Comparison of ENCODE assay signal across 1 cellular context in the genomic region with DNA sequence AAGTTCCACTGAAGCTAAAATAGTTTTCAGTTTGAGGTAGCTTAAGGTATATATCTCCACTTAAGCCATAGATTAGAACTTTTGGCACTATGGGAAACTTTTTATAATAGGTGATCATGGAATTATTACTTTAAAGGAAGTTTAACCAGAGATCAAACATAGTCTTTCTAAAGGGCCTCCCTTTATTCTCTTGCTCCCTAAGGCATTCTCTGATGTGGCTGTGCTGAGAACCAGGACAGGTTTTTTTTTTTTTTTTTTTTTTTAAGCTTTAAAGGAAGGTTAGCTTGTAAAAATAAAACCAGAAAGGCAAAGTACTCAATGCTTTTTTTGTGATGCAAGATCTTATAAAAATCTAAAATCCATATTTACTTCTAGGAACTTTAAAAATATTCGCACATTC.
A peak's percentile ranks its signal among the peaks of the same experiment; 100 is the strongest.
TF ChIP-seq lines count a peak whose summit lies in the region.

No MANE protein-coding gene starts in this region.

TF ChIP-seq in K562, 482 proteins besides CTCF, POLR2A, EP300 and RAD21:
- TF ChIP-seq, protein P1, sequence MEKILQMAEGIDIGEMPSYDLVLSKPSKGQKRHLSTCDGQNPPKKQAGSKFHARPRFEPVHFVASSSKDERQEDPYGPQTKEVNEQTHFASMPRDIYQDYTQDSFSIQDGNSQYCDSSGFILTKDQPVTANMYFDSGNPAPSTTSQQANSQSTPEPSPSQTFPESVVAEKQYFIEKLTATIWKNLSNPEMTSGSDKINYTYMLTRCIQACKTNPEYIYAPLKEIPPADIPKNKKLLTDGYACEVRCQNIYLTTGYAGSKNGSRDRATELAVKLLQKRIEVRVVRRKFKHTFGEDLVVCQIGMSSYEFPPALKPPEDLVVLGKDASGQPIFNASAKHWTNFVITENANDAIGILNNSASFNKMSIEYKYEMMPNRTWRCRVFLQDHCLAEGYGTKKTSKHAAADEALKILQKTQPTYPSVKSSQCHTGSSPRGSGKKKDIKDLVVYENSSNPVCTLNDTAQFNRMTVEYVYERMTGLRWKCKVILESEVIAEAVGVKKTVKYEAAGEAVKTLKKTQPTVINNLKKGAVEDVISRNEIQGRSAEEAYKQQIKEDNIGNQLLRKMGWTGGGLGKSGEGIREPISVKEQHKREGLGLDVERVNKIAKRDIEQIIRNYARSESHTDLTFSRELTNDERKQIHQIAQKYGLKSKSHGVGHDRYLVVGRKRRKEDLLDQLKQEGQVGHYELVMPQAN (IDR thresholded peaks at IDR 0.05; ENCODE audit: borderline replicate concordance), result no peak
- TF ChIP-seq RBM17 (IDR thresholded peaks at IDR 0.05; ENCODE audit: borderline replicate concordance, low read depth, low read length) (no peak), POLR2H (tag; IDR thresholded peaks at IDR 0.05; ENCODE audit: low read depth) (peak; percentile 88), SMAD3 (CRISPR knock-in tag; conservative IDR thresholded peaks at IDR 0.05) (no peak), NFE2L1 (tag; IDR thresholded peaks at IDR 0.05; ENCODE audit: borderline replicate concordance, low read depth) (no peak), HDAC2 (IDR thresholded peaks at IDR 0.05) (no peak)
TF ChIP-seq in K562: peak in this region for 1.
